Comparison of ENCODE assay signal across 15 cellular contexts in genomic region chr6:142440603-142441293, GRCh38.
"Had no signal": no experiment of that assay in that cellular context is flagged by ENCODE, and none has a peak within 500 bp of the region (broad histone marks: within the 10 kb centered on the region; RNA-seq: fewer than 3 reads in every experiment).

No MANE protein-coding gene starts in this region.

- H3K27ac ChIP-seq: ascending aorta, esophagus muscularis mucosa, lower lobe of right lung had no signal

- DNase-seq: activated CD4-positive, alpha-beta T cell treated with anti-CD3 and anti-CD28 coated beads for 36 hours; activated CD4-positive, alpha-beta T cell treated with anti-CD3 and anti-CD28 coated beads, Interleukin-2, amount 50 U/mL, for 48 hours; activated gamma-delta T cell; cerebellar nuclear complex; effector CD4-positive, alpha-beta T cell; lower lobe of right lung; SW 1271 had no signal

- H3K4me3 ChIP-seq: ascending aorta, esophagus muscularis mucosa, lower lobe of right lung had no signal

- H3K9me3 Mint-ChIP-seq: activated naive CD4-positive, alpha-beta T cell treated with anti-CD3 and anti-CD28 coated beads, Interleukin-2, amount 50 U/mL, for 24 hours; natural killer cell treated with Interleukin-12 subunit alpha and Interleukin-12 subunit beta and Interleukin-15 and Interleukin-18, amount 100 ng/mL, for 72 hours; stimulated activated naive CD8-positive, alpha-beta T cell treated with anti-CD3 and anti-CD28 coated beads, Interleukin-15, Interleukin-2, amounts not matched to agents 100 ng/mL and 50 ng/mL, for 24 hours had no signal

- H3K36me3 Mint-ChIP-seq: activated naive CD4-positive, alpha-beta T cell treated with anti-CD3 and anti-CD28 coated beads, Interleukin-2, amount 50 U/mL, for 24 hours; natural killer cell treated with Interleukin-12 subunit alpha and Interleukin-12 subunit beta and Interleukin-15 and Interleukin-18, amount 100 ng/mL, for 72 hours had no signal

- H3K4me1 ChIP-seq: ascending aorta, esophagus muscularis mucosa, lower lobe of right lung had no signal

- H3K27ac Mint-ChIP-seq: activated CD4-positive, alpha-beta T cell treated with anti-CD3 and anti-CD28 coated beads for 36 hours; activated naive CD4-positive, alpha-beta T cell treated with anti-CD3 and anti-CD28 coated beads, Interleukin-2, amount 50 U/mL, for 24 hours; natural killer cell treated with Interleukin-12 subunit alpha and Interleukin-12 subunit beta and Interleukin-15 and Interleukin-18, amount 100 ng/mL, for 72 hours; progenitor cell of endocrine pancreas; stimulated activated naive CD8-positive, alpha-beta T cell treated with anti-CD3 and anti-CD28 coated beads, Interleukin-15, Interleukin-2, amounts not matched to agents 100 ng/mL and 50 ng/mL, for 24 hours had no signal

- H3K36me3 ChIP-seq: ascending aorta, esophagus muscularis mucosa, lower lobe of right lung had no signal

- H3K4me1 Mint-ChIP-seq: activated naive CD4-positive, alpha-beta T cell treated with anti-CD3 and anti-CD28 coated beads, Interleukin-2, amount 50 U/mL, for 24 hours had no signal

- H3K9me3 ChIP-seq: ascending aorta, esophagus muscularis mucosa, lower lobe of right lung had no signal

- ATAC-seq: activated CD4-positive, alpha-beta T cell treated with anti-CD3 and anti-CD28 coated beads for 36 hours; lower lobe of right lung; natural killer cell treated with Interleukin-12 subunit alpha and Interleukin-12 subunit beta and Interleukin-15 and Interleukin-18, amount 100 ng/mL, for 72 hours had no signal

- H3K4me3 Mint-ChIP-seq: activated CD4-positive, alpha-beta T cell treated with anti-CD3 and anti-CD28 coated beads for 36 hours; activated naive CD4-positive, alpha-beta T cell treated with anti-CD3 and anti-CD28 coated beads, Interleukin-2, amount 50 U/mL, for 24 hours; natural killer cell treated with Interleukin-12 subunit alpha and Interleukin-12 subunit beta and Interleukin-15 and Interleukin-18, amount 100 ng/mL, for 72 hours; stimulated activated naive CD8-positive, alpha-beta T cell treated with anti-CD3 and anti-CD28 coated beads, Interleukin-15, Interleukin-2, amounts not matched to agents 100 ng/mL and 50 ng/mL, for 24 hours had no signal

- H3K27me3 Mint-ChIP-seq: activated CD4-positive, alpha-beta T cell treated with anti-CD3 and anti-CD28 coated beads for 36 hours; progenitor cell of endocrine pancreas; stimulated activated naive CD8-positive, alpha-beta T cell treated with anti-CD3 and anti-CD28 coated beads, Interleukin-15, Interleukin-2, amounts not matched to agents 100 ng/mL and 50 ng/mL, for 24 hours had no signal

- H3K27me3 ChIP-seq: ascending aorta, esophagus muscularis mucosa had no signal

- FAIRE-seq: bronchial epithelial cell, keratinocyte had no signal
